In genomic region chr1:160862151-160863061, GRCh38 we compare ENCODE assay signal across 8 cellular contexts. TPM values are rescaled to one million over a fixed set of nuclear protein-coding genes. Genes with fewer than 3 reads are reported as not detected.
DNase-seq lines count a peak whose midpoint lies in the region; ATAC-seq and TF ChIP-seq lines count a peak whose summit lies in the region.

Gene CD244, minus strand, starts transcription at chr1:160862887. Its CDS starts 210 bp downstream, at chr1:160862677.

- no peaks in the 10 kb centered on the region for H3K9me3 ChIP-seq in gastroesophageal sphincter

- no peak within 1 kb of the TSS for H3K4me3 ChIP-seq in gastroesophageal sphincter

- no peaks in the 10 kb centered on the region for H3K9me3 Mint-ChIP-seq in stimulated activated effector memory CD8-positive, alpha-beta T cell treated with anti-CD3 and anti-CD28 coated beads, Interleukin-12 subunit alpha, Interleukin-12 subunit beta, amount 100 ng/mL, for 72 hours

- DNase-seq in Ammon's horn (ENCODE audit: low spot score) (peak; percentile 63), islet precursor cell (peak; percentile 77), SHP77 (lab: John Stamatoyannopoulos, UW) (no peak)
- peak; percentile 25 for DNase-seq in activated CD8-positive, alpha-beta memory T cell treated with anti-CD3 and anti-CD28 coated beads, Interleukin-2, amount 50 U/mL, for 1 hour (ENCODE audit: extremely low read depth)
- DNase-seq in stimulated activated effector memory CD8-positive, alpha-beta T cell treated with anti-CD3 and anti-CD28 coated beads, Interleukin-12 subunit alpha, Interleukin-12 subunit beta, amount 100 ng/mL, for 72 hours (ENCODE audit: low spot score in 2 of 2), result peak; percentile 62 to 86

- TF ChIP-seq CTCF in gastroesophageal sphincter (IDR thresholded peaks at IDR 0.05), result no peak

- no peak for TF ChIP-seq POLR2A in gastroesophageal sphincter (IDR thresholded peaks at IDR 0.05)

- peak within 1 kb of the TSS; percentile 83 for H3K4me3 Mint-ChIP-seq in stimulated activated effector memory CD8-positive, alpha-beta T cell treated with anti-CD3 and anti-CD28 coated beads, Interleukin-12 subunit alpha, Interleukin-12 subunit beta, amount 100 ng/mL, for 72 hours

- no peaks in the 10 kb centered on the region for H3K4me1 ChIP-seq in gastroesophageal sphincter

- 10 to 34% methylated on average over 2 to 5 of the region's 13 CpGs for WGBS in gastroesophageal sphincter (ENCODE audit: low coverage in 1 of 2), 2 donors

- no peak for TF ChIP-seq EP300 in gastroesophageal sphincter (IDR thresholded peaks at IDR 0.05)

- peak; percentile 72 for ATAC-seq in GM19395 (IDR thresholded peaks at IDR 0.05; ENCODE audit: unreplicated experiment)
- peak; percentile 72 for ATAC-seq in HG03565 (IDR thresholded peaks at IDR 0.05; ENCODE audit: unreplicated experiment)
- ATAC-seq in stimulated activated effector memory CD8-positive, alpha-beta T cell treated with anti-CD3 and anti-CD28 coated beads, Interleukin-12 subunit alpha, Interleukin-12 subunit beta, amount 100 ng/mL, for 72 hours, result peak; percentile 99
- ATAC-seq in gastroesophageal sphincter, result no peak

- H3K4me1 Mint-ChIP-seq in stimulated activated effector memory CD8-positive, alpha-beta T cell treated with anti-CD3 and anti-CD28 coated beads, Interleukin-12 subunit alpha, Interleukin-12 subunit beta, amount 100 ng/mL, for 72 hours, result peaks cover 58% of the 10 kb centered on the region

- H3K27me3 ChIP-seq in gastroesophageal sphincter, result peaks cover 10% of the 10 kb centered on the region

- H3K27ac Mint-ChIP-seq in stimulated activated effector memory CD8-positive, alpha-beta T cell treated with anti-CD3 and anti-CD28 coated beads, Interleukin-12 subunit alpha, Interleukin-12 subunit beta, amount 100 ng/mL, for 72 hours, result peak within 1 kb of the TSS; percentile 92

- no peaks in the 10 kb centered on the region for H3K36me3 ChIP-seq in gastroesophageal sphincter

- H3K36me3 Mint-ChIP-seq in stimulated activated effector memory CD8-positive, alpha-beta T cell treated with anti-CD3 and anti-CD28 coated beads, Interleukin-12 subunit alpha, Interleukin-12 subunit beta, amount 100 ng/mL, for 72 hours, result peaks cover 6% of the 10 kb centered on the region

- H3K27ac ChIP-seq in gastroesophageal sphincter, result no peak within 1 kb of the TSS

RNA-seq across cellular contexts. Expression of gene CD244, which starts in this region (rescaled TPM):
- total RNA-seq in gastroesophageal sphincter, result under 1 TPM in 3 of 4 donors, not detected in 1; 0.15 to 0.47 (median 0.27) TPM

Comparison
In these comparisons a context has a peak if more than half of its experiments do, and no peak if none do; other contexts are left out.
1. DNase-seq: peak in Ammon's horn (single experiment), activated CD8-positive, alpha-beta memory T cell treated with anti-CD3 and anti-CD28 coated beads, Interleukin-2, amount 50 U/mL, for 1 hour (single experiment), islet precursor cell (single experiment) and stimulated activated effector memory CD8-positive, alpha-beta T cell treated with anti-CD3 and anti-CD28 coated beads, Interleukin-12 subunit alpha, Interleukin-12 subunit beta, amount 100 ng/mL, for 72 hours (2 of 2); none in SHP77 (0 of 2).